24 cellular contexts compared by ENCODE assay signal in genomic region chr11:9070740-9071476, GRCh38. TPM values are rescaled to one million over a fixed set of nuclear protein-coding genes. Genes with fewer than 3 reads are reported as not detected.
"Had no signal": no experiment of that assay in that cellular context is flagged by ENCODE, and none has a peak within 500 bp of the region (broad histone marks: within the 10 kb centered on the region; RNA-seq: fewer than 3 reads in every experiment).

No MANE protein-coding gene starts in this region.

- H3K36me3 Mint-ChIP-seq: activated CD8-positive, alpha-beta memory T cell treated with anti-CD3 and anti-CD28 coated beads, Interleukin-2, amount 10 ng/mL, durations not matched to agents 7 days and 5 days; activated naive CD8-positive, alpha-beta T cell treated with anti-CD3 and anti-CD28 coated beads for 36 hours; memory B cell; naive thymus-derived CD4-positive, alpha-beta T cell; WTC11 had no signal

- FAIRE-seq: endometrium, frontal cortex, TTC549, urothelium cell line had no signal

- ATAC-seq: activated CD8-positive, alpha-beta memory T cell treated with anti-CD3 and anti-CD28 coated beads, Interleukin-2, amount 10 ng/mL, durations not matched to agents 7 days and 5 days; left ventricle myocardium superior; naive thymus-derived CD4-positive, alpha-beta T cell; stimulated activated naive CD8-positive, alpha-beta T cell treated with anti-CD3 and anti-CD28 coated beads, Interleukin-15, Interleukin-2, amounts not matched to agents 100 U/mL and 50 U/mL, for 24 hours; WTC11 had no signal

- H3K9me3 Mint-ChIP-seq: activated naive CD8-positive, alpha-beta T cell treated with anti-CD3 and anti-CD28 coated beads for 36 hours; activated T-helper 17 cell treated with anti-CD3 and anti-CD28 coated beads, Interleukin-2, amount 50 U/mL, for 72 hours; memory B cell; naive thymus-derived CD4-positive, alpha-beta T cell; T-helper 2 cell treated with Interferon-gamma antibody and Interleukin-4, amounts not matched to agents 5 μg/mL and 100 μg/mL, for 36 hours; WTC11 had no signal

- H3K36me3 ChIP-seq: neutrophil, right atrium auricular region had no signal

- H3K27ac Mint-ChIP-seq: activated CD4-positive, alpha-beta T cell treated with anti-CD3 and anti-CD28 coated beads for 36 hours; activated CD8-positive, alpha-beta memory T cell treated with anti-CD3 and anti-CD28 coated beads, Interleukin-2, amount 10 ng/mL, durations not matched to agents 7 days and 5 days; activated naive CD8-positive, alpha-beta T cell treated with anti-CD3 and anti-CD28 coated beads for 36 hours; activated T-helper 17 cell treated with anti-CD3 and anti-CD28 coated beads, Interleukin-2, amount 50 U/mL, for 72 hours; memory B cell; naive thymus-derived CD4-positive, alpha-beta T cell; T-helper 2 cell treated with Interferon-gamma antibody and Interleukin-4, amounts not matched to agents 5 μg/mL and 100 μg/mL, for 36 hours; WTC11 had no signal

- DNase-seq: activated CD4-positive, alpha-beta T cell treated with anti-CD3 and anti-CD28 coated beads for 36 hours; activated CD4-positive, alpha-beta T cell treated with anti-CD3 and anti-CD28 coated beads, Interleukin-2, amount 50 U/mL, for 48 hours; activated CD8-positive, alpha-beta memory T cell treated with anti-CD3 and anti-CD28 coated beads, Interleukin-2, amount 10 ng/mL, durations not matched to agents 7 days and 5 days; activated naive CD4-positive, alpha-beta T cell; activated naive CD8-positive, alpha-beta T cell treated with anti-CD3 and anti-CD28 coated beads for 36 hours; activated T-cell treated with anti-CD3 and anti-CD28 coated beads, Interleukin-2, amount 50 U/mL, for 1 hour; amniotic stem cell; left ventricle myocardium superior; naive thymus-derived CD4-positive, alpha-beta T cell; posterior cingulate gyrus; stimulated activated CD4-positive, alpha-beta T cell treated with anti-CD3 and anti-CD28 coated beads, Interleukin-2, amount 100 ng/mL, for 24 hours; stimulated activated naive CD8-positive, alpha-beta T cell treated with anti-CD3 and anti-CD28 coated beads, Interleukin-15, Interleukin-2, amounts not matched to agents 100 U/mL and 50 U/mL, for 24 hours; substantia nigra; tibial artery had no signal

- H3K4me1 Mint-ChIP-seq: activated CD4-positive, alpha-beta T cell treated with anti-CD3 and anti-CD28 coated beads for 36 hours; activated CD8-positive, alpha-beta memory T cell treated with anti-CD3 and anti-CD28 coated beads, Interleukin-2, amount 10 ng/mL, durations not matched to agents 7 days and 5 days; activated naive CD8-positive, alpha-beta T cell treated with anti-CD3 and anti-CD28 coated beads for 36 hours; activated T-helper 17 cell treated with anti-CD3 and anti-CD28 coated beads, Interleukin-2, amount 50 U/mL, for 72 hours had no signal

- H3K4me3 Mint-ChIP-seq: activated CD4-positive, alpha-beta T cell treated with anti-CD3 and anti-CD28 coated beads for 36 hours; activated CD8-positive, alpha-beta memory T cell treated with anti-CD3 and anti-CD28 coated beads, Interleukin-2, amount 10 ng/mL, durations not matched to agents 7 days and 5 days; activated naive CD8-positive, alpha-beta T cell treated with anti-CD3 and anti-CD28 coated beads for 36 hours; activated T-helper 17 cell treated with anti-CD3 and anti-CD28 coated beads, Interleukin-2, amount 50 U/mL, for 72 hours; memory B cell; naive thymus-derived CD4-positive, alpha-beta T cell; T-helper 2 cell treated with Interferon-gamma antibody and Interleukin-4, amounts not matched to agents 5 μg/mL and 100 μg/mL, for 36 hours; WTC11 had no signal

- H3K27me3 ChIP-seq: right atrium auricular region, tibial artery had no signal

- H3K9me3 ChIP-seq: neutrophil, right atrium auricular region, tibial artery had no signal

- H3K4me3 ChIP-seq: right atrium auricular region, tibial artery had no signal

- H3K27ac ChIP-seq: neutrophil, right atrium auricular region, tibial artery had no signal

- H3K4me1 ChIP-seq: right atrium auricular region, tibial artery had no signal

RNA-seq across cellular contexts. Expression of gene SCUBE2, which starts 20.5 kb away (rescaled TPM):
- total RNA-seq: activated CD4-positive, alpha-beta T cell treated with anti-CD3 and anti-CD28 coated beads for 36 hours; activated CD8-positive, alpha-beta memory T cell treated with anti-CD3 and anti-CD28 coated beads, Interleukin-2, amount 10 ng/mL, durations not matched to agents 7 days and 5 days; activated naive CD8-positive, alpha-beta T cell treated with anti-CD3 and anti-CD28 coated beads for 36 hours had no signal
- polyA plus RNA-seq: naive thymus-derived CD4-positive, alpha-beta T cell had no signal
